In genomic region chr1:198929961-198930599, GRCh38 we compare ENCODE assay signal across 8 cellular contexts.
DNase-seq lines count a peak whose midpoint lies in the region; ATAC-seq and TF ChIP-seq lines count a peak whose summit lies in the region.

No MANE protein-coding gene starts in this region.

- H4K20me1 ChIP-seq in mammary epithelial cell (ENCODE audit: insufficient read depth, low read length), result no peaks in the 10 kb centered on the region

- dilution Hi-C loops in mammary epithelial cell (cut with HindIII; ENCODE audit: low sequenced_read_pairs), result no loop called here

- peak overlapping the region; percentile 76 to 83 for H3K4me3 Mint-ChIP-seq in activated T-cell treated with anti-CD3 and anti-CD28 coated beads, Interleukin-2, amount 50 U/mL, for 72 hours

- H3K36me3 ChIP-seq in mammary epithelial cell (ENCODE audit: insufficient read depth, low read length) (no peaks in the 10 kb centered on the region), Peyer's patch (no peaks in the 10 kb centered on the region)

- peaks cover 54% of the 10 kb centered on the region for H3K4me1 Mint-ChIP-seq in activated T-cell treated with anti-CD3 and anti-CD28 coated beads, Interleukin-2, amount 50 U/mL, for 72 hours (ENCODE audit: low read depth)

- peak overlapping the region; percentile 90 for H3K4me2 ChIP-seq in mammary epithelial cell (ENCODE audit: insufficient read depth, low read depth, low read length)

- WGBS in mammary epithelial cell (ENCODE audit: low coverage, missing lambda C conversion rate), result 42% methylated on average over 9 of the region's 9 CpGs

- no peaks in the 10 kb centered on the region for H3K9me3 Mint-ChIP-seq in activated T-cell treated with anti-CD3 and anti-CD28 coated beads, Interleukin-2, amount 50 U/mL, for 72 hours

- peak overlapping the region; percentile 40 for H3K27ac ChIP-seq in mammary epithelial cell (ENCODE audit: insufficient read depth, low read depth, low read length)
- H3K27ac ChIP-seq in Peyer's patch, result peak overlapping the region in 2 of 4 donors; percentile 44 to 50

- peak overlapping the region; percentile 56 for H2AFZ ChIP-seq in mammary epithelial cell (ENCODE audit: low read depth, low read length)

- H3K36me3 Mint-ChIP-seq in activated T-cell treated with anti-CD3 and anti-CD28 coated beads, Interleukin-2, amount 50 U/mL, for 72 hours (ENCODE audit: insufficient read depth in 2 of 2), result peaks cover 0 to 2% of the 10 kb centered on the region in 2 donors

- TF ChIP-seq CTCF in mammary epithelial cell (conservative IDR thresholded peaks at IDR 0.05 in 1 of 2, IDR thresholded peaks at IDR 0.05 in 1 of 2; ENCODE audit: extremely low read depth in 1 of 2, insufficient read depth in 1 of 2, low read depth in 1 of 2, low read length in 2 of 2) (no peak), Peyer's patch (IDR thresholded peaks at IDR 0.05) (no peak)

- H3K4me1 ChIP-seq in mammary epithelial cell (ENCODE audit: insufficient read depth, low read length) (peaks cover 8% of the 10 kb centered on the region), Peyer's patch (no peaks in the 10 kb centered on the region)

- peak overlapping the region; percentile 56 for H3K9ac ChIP-seq in mammary epithelial cell (ENCODE audit: insufficient read depth, low read length)

- in situ Hi-C loops in mammary epithelial cell (cut with MboI; ENCODE audit: low sequenced_read_pairs in 2 of 2), result no loop called here

- H3K79me2 ChIP-seq in mammary epithelial cell (ENCODE audit: insufficient read depth, low read length), result peaks cover 88% of the 10 kb centered on the region

- no peak for DNase-seq in activated T-cell treated with anti-CD3 and anti-CD28 coated beads, Interleukin-2, amount 50 U/mL, for 72 hours
- DNase-seq in activated T-cell treated with anti-CD3 and anti-CD28 coated beads, Interleukin-2, amount 50 U/mL, for 48 hours, result no peak
- DNase-seq in NCI-H774 (lab: John Stamatoyannopoulos, UW) (peak; percentile 29), mammary epithelial cell (peak; percentile 50), midbrain (lab: John Stamatoyannopoulos, UW) (peak; percentile 77), Peyer's patch (no peak), mucosa of gallbladder (ENCODE audit: low spot score) (no peak)

- peak overlapping the region; percentile 97 for H3K27ac Mint-ChIP-seq in activated T-cell treated with anti-CD3 and anti-CD28 coated beads, Interleukin-2, amount 50 U/mL, for 72 hours

- intact Hi-C loops in mammary epithelial cell (cut with micrococcal nuclease), result loop anchor here (10.0 kb wide), 1 partner anchor 315 kb away; no protein-coding TSS in a partner anchor

- H3K27me3 ChIP-seq in mammary epithelial cell (ENCODE audit: insufficient read depth, low read length) (no peaks in the 10 kb centered on the region), Peyer's patch (no peaks in the 10 kb centered on the region)

- no TSS peak for BruUV-seq in mammary epithelial cell (replicated peaks; lab: Mats Ljungman, UMichigan)

- H3K27me3 Mint-ChIP-seq in activated T-cell treated with anti-CD3 and anti-CD28 coated beads, Interleukin-2, amount 50 U/mL, for 72 hours (ENCODE audit: low read depth), result no peaks in the 10 kb centered on the region

- ATAC-seq in activated T-cell treated with anti-CD3 and anti-CD28 coated beads, Interleukin-2, amount 50 U/mL, for 72 hours (replicated peaks in 1 of 2), result peak; percentile 69 to 71
- peak; percentile 49 for ATAC-seq in HG02938 (IDR thresholded peaks at IDR 0.05; ENCODE audit: unreplicated experiment)

- H3K4me3 ChIP-seq in mammary epithelial cell (replicated peaks in 1 of 3; ENCODE audit: insufficient read depth in 1 of 3, low read depth in 2 of 3, low read length in 3 of 3) (peak overlapping the region; percentile 20 to 37 (median 21)), Peyer's patch (peak overlapping the region in 1 of 4 donors; percentile 21)

- CTCF ChIA-PET in mammary epithelial cell (lab: Charles Lee; ENCODE audit: low non-redundant PET), result no interaction called here

- no peak for TF ChIP-seq POLR2A in Peyer's patch (IDR thresholded peaks at IDR 0.05)

- H3K9me3 ChIP-seq in mammary epithelial cell (replicated peaks; ENCODE audit: insufficient read depth, low read length), result no peaks in the 10 kb centered on the region
- H3K9me3 ChIP-seq in Peyer's patch, result no peaks in the 10 kb centered on the region

Comparison
In these comparisons a context has a peak if more than half of its experiments do, and no peak if none do; other contexts are left out.
1. DNase-seq: peak in NCI-H774 (single experiment), mammary epithelial cell (single experiment) and midbrain (single experiment); none in activated T-cell treated with anti-CD3 and anti-CD28 coated beads, Interleukin-2, amount 50 U/mL, for 72 hours (0 of 2), activated T-cell treated with anti-CD3 and anti-CD28 coated beads, Interleukin-2, amount 50 U/mL, for 48 hours (0 of 2), Peyer's patch (0 of 3) and mucosa of gallbladder (single experiment).